In the genomic region with DNA sequence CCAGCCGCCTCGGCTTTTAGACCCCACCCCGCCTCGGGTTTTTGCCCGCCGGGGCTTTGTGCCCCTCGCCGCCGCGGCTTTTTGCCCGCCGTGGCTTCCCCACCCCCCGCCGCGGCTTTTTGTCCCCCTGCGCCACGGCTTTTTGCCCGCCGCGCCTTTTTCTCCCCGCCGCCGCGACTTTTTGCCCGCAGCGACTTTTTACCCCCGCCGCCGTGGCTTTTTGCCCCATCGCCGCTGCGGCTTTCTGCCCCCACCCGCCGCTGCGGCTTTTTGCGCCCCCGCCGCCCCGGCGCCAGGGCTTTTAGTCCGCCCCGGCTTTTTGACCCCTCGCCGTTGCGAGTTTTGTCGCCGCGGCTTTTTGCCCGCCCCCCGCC, we compare ENCODE assay signal across 13 cellular contexts.
DNase-seq lines count a peak whose midpoint lies in the region; ATAC-seq and TF ChIP-seq lines count a peak whose summit lies in the region.
"Had no signal": no experiment of that assay in that cellular context is flagged by ENCODE, and none has a peak within 500 bp of the region (broad histone marks: within the 10 kb centered on the region; RNA-seq: fewer than 3 reads in every experiment).

No MANE protein-coding gene starts in this region.

- DNase-seq in AG04449 (ENCODE audit: low read depth, low spot score) (no peak), GM23248 (peak; percentile 2), astrocyte of the spinal cord (ENCODE audit: low read depth, low spot score) (no peak), NCI-H187 treated with DMSO at 0.1 percent for 48 hours (lab: John Stamatoyannopoulos, UW) (no peak), HT-29 (ENCODE audit: low spot score) (no peak), UCSD-AML1 (lab: John Stamatoyannopoulos, UW; ENCODE audit: unreplicated experiment) (no peak)
- DNase-seq: GOT3, NCI-H187 had no signal

- POLR2A ChIA-PET in AG04449 (lab: Yijun Ruan, JAX) = no interaction called here

- H3K9me2 ChIP-seq in GM23248 (ENCODE audit: insufficient read depth) = no peaks in the 10 kb centered on the region

- in situ Hi-C loops in GM23248 (cut with MboI) = no loop called here
- in situ Hi-C loops in astrocyte of the spinal cord (cut with HindIII; ENCODE audit: low sequenced_read_pairs) = no loop called here

- H3K4me3 ChIP-seq in AG04449 (ENCODE audit: low read depth, low read length) (peak overlapping the region; percentile 20; the same call in 1 of the 2 replicates), GM23248 (no peak overlapping the region), astrocyte of the spinal cord (ENCODE audit: low read depth, low read length) (peak overlapping the region; percentile 7), mesodermal cell (ENCODE audit: extremely low read depth, insufficient read depth, low read length, poor library complexity, severe bottlenecking) (peak overlapping the region; percentile 28)

- no peaks in the 10 kb centered on the region for H3F3A ChIP-seq in GM23248 (ENCODE audit: insufficient read depth)

- H3K27ac ChIP-seq in GM23248 (no peak overlapping the region), mesodermal cell (ENCODE audit: low read depth, low read length, severe bottlenecking) (no peak overlapping the region)
- H3K27ac ChIP-seq: epithelial cell of prostate had no signal

- 0 to 15% methylated on average over 13 to 50 of the region's 50 CpGs for WGBS in GM23248 (ENCODE audit: low coverage in 1 of 2, low lambda C conversion rate in 2 of 2, missing lambda C conversion rate in 2 of 2), 2 experiments
- WGBS in mesodermal cell (ENCODE audit: insufficient coverage in 2 of 2), 2 experiments = 46 to 63% methylated on average over 11 to 23 of the region's 50 CpGs

- CTCF ChIA-PET in AG04449 (lab: Yijun Ruan, JAX) = no interaction called here

- H3K4me1 ChIP-seq in GM23248 (ENCODE audit: insufficient read depth) (no peaks in the 10 kb centered on the region), mesodermal cell (ENCODE audit: control insufficient read depth, insufficient read depth, low read length, poor library complexity, severe bottlenecking) (no peaks in the 10 kb centered on the region)

- H3K79me2 ChIP-seq in GM23248 (ENCODE audit: insufficient read depth) = no peaks in the 10 kb centered on the region

- H3K9me3 ChIP-seq in GM23248 (ENCODE audit: low read depth) (no peaks in the 10 kb centered on the region), mesodermal cell (ENCODE audit: control insufficient read depth, low read length) (no peaks in the 10 kb centered on the region)

- no peaks in the 10 kb centered on the region; the same call in 1 of the 2 replicates for H3K27me3 ChIP-seq in GM23248 (replicated peaks; ENCODE audit: insufficient read depth)

- H3K9ac ChIP-seq in GM23248 = no peak overlapping the region

- no peak overlapping the region for H3K4me2 ChIP-seq in GM23248 (ENCODE audit: unreplicated experiment)

- no peak for TF ChIP-seq CTCF in AG04449 (IDR thresholded peaks at IDR 0.05; ENCODE audit: insufficient read depth, low read length, missing control alignments)
- TF ChIP-seq CTCF in astrocyte of the spinal cord (IDR thresholded peaks at IDR 0.05; ENCODE audit: low read depth, low read length) = no peak

- ATAC-seq in HG02763 (IDR thresholded peaks at IDR 0.05; ENCODE audit: unreplicated experiment) = no peak
- ATAC-seq: naive thymus-derived CD4-positive, alpha-beta T cell; T-helper 17 cell had no signal

- H4K20me1 ChIP-seq in GM23248 (ENCODE audit: insufficient read depth) = no peaks in the 10 kb centered on the region

- H3K36me3 ChIP-seq in GM23248 (ENCODE audit: low read depth) (no peaks in the 10 kb centered on the region), mesodermal cell (ENCODE audit: control insufficient read depth, insufficient read depth, low read length) (no peaks in the 10 kb centered on the region)

- no peak overlapping the region for H2AFZ ChIP-seq in GM23248
